ENCODE assay signal across 13 cellular contexts in the genomic region with DNA sequence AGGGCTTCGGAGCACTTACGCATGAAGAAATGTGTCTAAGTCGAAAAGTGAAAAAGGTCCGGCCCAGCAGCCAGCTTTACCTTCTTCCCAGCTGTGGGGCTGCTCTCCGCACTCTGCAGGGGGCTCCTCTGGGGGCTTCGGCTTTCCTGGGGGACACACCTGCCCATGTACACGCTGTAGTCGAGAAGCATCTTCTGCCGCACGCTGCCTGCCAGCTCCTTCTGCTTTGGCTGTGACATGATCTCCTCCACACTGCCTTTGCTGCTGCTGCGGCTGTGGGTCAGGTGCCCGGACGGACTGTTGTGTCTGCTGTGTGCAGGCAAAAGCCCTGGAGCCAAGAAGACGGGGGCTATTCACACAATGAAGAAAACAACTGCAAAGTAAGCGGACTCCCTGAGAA. TPM values are rescaled to one million over a fixed set of nuclear protein-coding genes. Genes with fewer than 3 reads are reported as not detected.
DNase-seq lines count a peak whose midpoint lies in the region; ATAC-seq and TF ChIP-seq lines count a peak whose summit lies in the region.
"Had no signal": no experiment of that assay in that cellular context is flagged by ENCODE, and none has a peak within 500 bp of the region (broad histone marks: within the 10 kb centered on the region; RNA-seq: fewer than 3 reads in every experiment).

No MANE protein-coding gene starts in this region.

- H3K9me3 ChIP-seq in Caco-2 = no peaks in the 10 kb centered on the region
- H3K9me3 ChIP-seq: BE2C had no signal

- no peaks in the 10 kb centered on the region for H3K27me3 Mint-ChIP-seq in Caco-2 (ENCODE audit: insufficient read depth, unreplicated experiment)
- H3K27me3 Mint-ChIP-seq in nephron (ENCODE audit: low read depth) = no peaks in the 10 kb centered on the region
- H3K27me3 Mint-ChIP-seq in stimulated activated naive B cell treated with anti-CD40 and anti-IgM and Interleukin-4, amounts not matched to agents 10 μg/mL and 1 μg/mL and 100 μg/mL, for 72 hours = no peaks in the 10 kb centered on the region
- no peaks in the 10 kb centered on the region for H3K27me3 Mint-ChIP-seq in activated T-cell treated with anti-CD3 and anti-CD28 coated beads, Interleukin-2, amount 50 U/mL, for 24 hours

- ATAC-seq in stimulated activated naive B cell treated with anti-CD40 and anti-IgM and Interleukin-4, amounts not matched to agents 10 μg/mL and 1 μg/mL and 100 μg/mL, for 72 hours (replicated peaks) = no peak
- ATAC-seq: CD8-positive, alpha-beta T cell had no signal

- no peaks in the 10 kb centered on the region for H3K36me3 ChIP-seq in Caco-2 (ENCODE audit: control insufficient read depth, insufficient read depth, low read length)

- POLR2A ChIA-PET in Caco-2 (lab: Charles Lee) = interaction anchor here (0.6 kb wide), 1 partner anchor 112 kb away, joined by 3 read pairs; no protein-coding TSS in a partner anchor

- peaks cover 12% of the 10 kb centered on the region for H3K36me3 Mint-ChIP-seq in Caco-2 (ENCODE audit: insufficient read depth, unreplicated experiment)
- peaks cover 43% of the 10 kb centered on the region for H3K36me3 Mint-ChIP-seq in nephron (ENCODE audit: low read depth)
- peaks cover 31 to 44% of the 10 kb centered on the region in 2 donors for H3K36me3 Mint-ChIP-seq in stimulated activated naive B cell treated with anti-CD40 and anti-IgM and Interleukin-4, amounts not matched to agents 10 μg/mL and 1 μg/mL and 100 μg/mL, for 72 hours
- H3K36me3 Mint-ChIP-seq in activated T-cell treated with anti-CD3 and anti-CD28 coated beads, Interleukin-2, amount 50 U/mL, for 24 hours (ENCODE audit: low read depth) = peaks cover 58% of the 10 kb centered on the region

- intact Hi-C loops in Caco-2 (cut with micrococcal nuclease; ENCODE audit: unreplicated experiment) = no loop called here

- H3K4me1 ChIP-seq in Caco-2 = peaks cover 25% of the 10 kb centered on the region

- DNase-seq in Caco-2 (no peak), ecto neural progenitor cell (ENCODE audit: low spot score) (peak; percentile 42), NCI-H2029 (lab: John Stamatoyannopoulos, UW) (no peak), NCI-H2081 (lab: John Stamatoyannopoulos, UW) (no peak)
- no peak for DNase-seq in stimulated activated naive B cell treated with anti-CD40 and anti-IgM and Interleukin-4, amounts not matched to agents 10 μg/mL and 1 μg/mL and 100 μg/mL, for 72 hours
- no peak for DNase-seq in activated T-cell treated with anti-CD3 and anti-CD28 coated beads, Interleukin-2, amount 50 U/mL, for 24 hours
- DNase-seq: BE2C; CD8-positive, alpha-beta T cell; COR-L47; DND-41; GDM1; HCEC 1CT had no signal

- H3K4me3 ChIP-seq in Caco-2 (ENCODE audit: low read depth, low read length) = no peak overlapping the region

- H3K4me1 Mint-ChIP-seq in Caco-2 (ENCODE audit: low read depth, unreplicated experiment) (peaks cover 21% of the 10 kb centered on the region), nephron (peaks cover 27% of the 10 kb centered on the region)
- H3K4me1 Mint-ChIP-seq in stimulated activated naive B cell treated with anti-CD40 and anti-IgM and Interleukin-4, amounts not matched to agents 10 μg/mL and 1 μg/mL and 100 μg/mL, for 72 hours = peaks cover 0 to 3% of the 10 kb centered on the region in 2 donors
- peaks cover 14% of the 10 kb centered on the region for H3K4me1 Mint-ChIP-seq in activated T-cell treated with anti-CD3 and anti-CD28 coated beads, Interleukin-2, amount 50 U/mL, for 24 hours (ENCODE audit: low read depth)

- H3K9me3 Mint-ChIP-seq in Caco-2 (ENCODE audit: unreplicated experiment) (no peaks in the 10 kb centered on the region), nephron (no peaks in the 10 kb centered on the region)
- no peaks in the 10 kb centered on the region for H3K9me3 Mint-ChIP-seq in stimulated activated naive B cell treated with anti-CD40 and anti-IgM and Interleukin-4, amounts not matched to agents 10 μg/mL and 1 μg/mL and 100 μg/mL, for 72 hours
- H3K9me3 Mint-ChIP-seq in activated T-cell treated with anti-CD3 and anti-CD28 coated beads, Interleukin-2, amount 50 U/mL, for 24 hours = no peaks in the 10 kb centered on the region
- H3K9me3 Mint-ChIP-seq: CD8-positive, alpha-beta T cell had no signal

- TF ChIP-seq CTCF in Caco-2 (IDR thresholded peaks at IDR 0.05; ENCODE audit: insufficient read depth in 1 of 2, low read depth in 1 of 2, low read length in 1 of 2, severe bottlenecking in 1 of 2, unreplicated experiment in 1 of 2) = no peak
- no peak for TF ChIP-seq CTCF in nephron (IDR thresholded peaks at IDR 0.05; ENCODE audit: unreplicated experiment in 3 of 3)

- no peaks in the 10 kb centered on the region for H3K27me3 ChIP-seq in Caco-2 (replicated peaks; ENCODE audit: control insufficient read depth, insufficient read depth, low read length)
- H3K27me3 ChIP-seq: BE2C had no signal

- no TSS peak for BruUV-seq in Caco-2 (replicated peaks; lab: Mats Ljungman, UMichigan)

- no peak overlapping the region for H3K4me3 Mint-ChIP-seq in Caco-2 (ENCODE audit: unreplicated experiment)
- peak overlapping the region; percentile 14 to 70 (median 66) for H3K4me3 Mint-ChIP-seq in nephron
- H3K4me3 Mint-ChIP-seq in stimulated activated naive B cell treated with anti-CD40 and anti-IgM and Interleukin-4, amounts not matched to agents 10 μg/mL and 1 μg/mL and 100 μg/mL, for 72 hours = no peak overlapping the region
- H3K4me3 Mint-ChIP-seq in activated T-cell treated with anti-CD3 and anti-CD28 coated beads, Interleukin-2, amount 50 U/mL, for 24 hours = no peak overlapping the region
- H3K4me3 Mint-ChIP-seq: CD8-positive, alpha-beta T cell had no signal

- peak overlapping the region; percentile 86 for H3K27ac Mint-ChIP-seq in Caco-2 (ENCODE audit: unreplicated experiment)
- peak overlapping the region; percentile 23 to 66 (median 59) for H3K27ac Mint-ChIP-seq in nephron
- H3K27ac Mint-ChIP-seq in stimulated activated naive B cell treated with anti-CD40 and anti-IgM and Interleukin-4, amounts not matched to agents 10 μg/mL and 1 μg/mL and 100 μg/mL, for 72 hours = peak overlapping the region; percentile 67
- no peak overlapping the region for H3K27ac Mint-ChIP-seq in activated T-cell treated with anti-CD3 and anti-CD28 coated beads, Interleukin-2, amount 50 U/mL, for 24 hours
- H3K27ac Mint-ChIP-seq: CD8-positive, alpha-beta T cell had no signal

- CTCF ChIA-PET in Caco-2 (lab: Charles Lee) = no interaction called here

RNA-seq across cellular contexts. Expression of gene ERN1, which starts 58.1 kb away (rescaled TPM):
- total RNA-seq in Caco-2 (2022) = 24.3 and 27.5 TPM in 2 replicates

Comparison
In these comparisons a context has a peak if more than half of its experiments do, and no peak if none do; other contexts are left out.
1. H3K4me3 Mint-ChIP-seq: peak in nephron (3 of 3); none in Caco-2 (single experiment), stimulated activated naive B cell treated with anti-CD40 and anti-IgM and Interleukin-4, amounts not matched to agents 10 μg/mL and 1 μg/mL and 100 μg/mL, for 72 hours (0 of 2) and activated T-cell treated with anti-CD3 and anti-CD28 coated beads, Interleukin-2, amount 50 U/mL, for 24 hours (single experiment).